Comparison of ENCODE assay signal across 8 cellular contexts in genomic region chr3:196969660-196970546, GRCh38. TPM values are rescaled to one million over a fixed set of nuclear protein-coding genes. Genes with fewer than 3 reads are reported as not detected.
DNase-seq lines count a peak whose midpoint lies in the region; ATAC-seq and TF ChIP-seq lines count a peak whose summit lies in the region.

No MANE protein-coding gene starts in this region.

- peaks cover 11% of the 10 kb centered on the region for H3K4me1 Mint-ChIP-seq in CD4-positive, alpha-beta T cell (ENCODE audit: low read depth)

- peaks cover 19% of the 10 kb centered on the region for H3K27me3 Mint-ChIP-seq in CD4-positive, alpha-beta T cell

- H3K27me3 ChIP-seq in CD4-positive, alpha-beta T cell (ENCODE audit: control insufficient read depth, insufficient read depth, low read length) = peaks cover 6% of the 10 kb centered on the region
- no peaks in the 10 kb centered on the region for H3K27me3 ChIP-seq in HL-60 (ENCODE audit: insufficient read depth, poor library complexity, severe bottlenecking)
- no peaks in the 10 kb centered on the region for H3K27me3 ChIP-seq in Peyer's patch
- no peaks in the 10 kb centered on the region for H3K27me3 ChIP-seq in gastroesophageal sphincter
- no peaks in the 10 kb centered on the region for H3K27me3 ChIP-seq in tibial artery

- intact Hi-C loops in CD4-positive, alpha-beta T cell (cut with DNase I, micrococcal nuclease) = loop anchor here (1.0 to 2.0 kb wide), 4 partner anchors 27 to 433 kb away; partner anchors contain the start of gene NCBP2 (in 1 of the 2)
- intact Hi-C loops in tibial artery (cut with DNase I; ENCODE audit: low total_unique reads) = loop anchor here (2.0 to 10.0 kb wide), 3 partner anchors 27 to 225 kb away; partner anchors contain the start of gene NCBP2

- peak; percentile 61 for TF ChIP-seq CTCF in CD4-positive, alpha-beta T cell (IDR thresholded peaks at IDR 0.05)
- TF ChIP-seq CTCF in HL-60 (IDR thresholded peaks at IDR 0.05; ENCODE audit: insufficient read depth, low read length) (peak; percentile 19), Peyer's patch (IDR thresholded peaks at IDR 0.05) (peak; percentile 75 to 97 (median 95)), gastroesophageal sphincter (IDR thresholded peaks at IDR 0.05) (peak in 3 of 4 experiments; percentile 93 to 96 (median 96)), omental fat pad (IDR thresholded peaks at IDR 0.05) (peak in 2 of 3 donors; percentile 66 to 82), tibial artery (IDR thresholded peaks at IDR 0.05) (peak; percentile 74 to 96)

- H3K27ac Mint-ChIP-seq in CD4-positive, alpha-beta T cell = peak overlapping the region; percentile 51

- no peak for TF ChIP-seq EP300 in gastroesophageal sphincter (IDR thresholded peaks at IDR 0.05)

- TF ChIP-seq POLR2A in Peyer's patch (IDR thresholded peaks at IDR 0.05) (no peak), gastroesophageal sphincter (IDR thresholded peaks at IDR 0.05) (peak in 1 of 2 donors; percentile 11)

- H3K9me3 Mint-ChIP-seq in CD4-positive, alpha-beta T cell = no peaks in the 10 kb centered on the region

- H3K4me3 ChIP-seq in HL-60 (replicated peaks; ENCODE audit: insufficient read depth, low read length) (peak overlapping the region; percentile 64), Peyer's patch (peak overlapping the region; percentile 67 to 92 (median 84)), gastroesophageal sphincter (peak overlapping the region; percentile 87 to 96), tibial artery (peak overlapping the region; percentile 62 to 82)

- POLR2A ChIA-PET in CD4-positive, alpha-beta T cell (lab: Charles Lee) = interaction anchor here (1.9 kb wide), 1 partner anchor 28 kb away, joined by 10 read pairs; the partner anchor contains the start of gene NCBP2

- no peak overlapping the region for H3K27ac ChIP-seq in CD4-positive, alpha-beta T cell (ENCODE audit: low read depth, low read length)
- H3K27ac ChIP-seq in HL-60 (replicated peaks) (peak overlapping the region; percentile 97), Peyer's patch (peak overlapping the region; percentile 65 to 85 (median 78)), gastroesophageal sphincter (peak overlapping the region in 3 of 4 donors; percentile 72 to 85 (median 80)), tibial artery (peak overlapping the region; percentile 64 to 72)

- H3K4me1 ChIP-seq in Peyer's patch (peaks cover 0 to 22% (median 5%) of the 10 kb centered on the region in 4 donors), gastroesophageal sphincter (peaks cover 0 to 24% (median 8%) of the 10 kb centered on the region in 3 donors), tibial artery (peaks cover 0 to 26% (median 8%) of the 10 kb centered on the region in 4 donors)

- H3K4me3 Mint-ChIP-seq in CD4-positive, alpha-beta T cell = peak overlapping the region; percentile 85

- ATAC-seq in CD4-positive, alpha-beta T cell (ENCODE audit: poor library complexity) = peak; percentile 70
- ATAC-seq in GM19397 (IDR thresholded peaks at IDR 0.05; ENCODE audit: unreplicated experiment) (peak; percentile 64), gastroesophageal sphincter (peak; percentile 80), omental fat pad (ENCODE audit: low FRiP score) (peak; percentile 77)

- no peaks in the 10 kb centered on the region for H3K9me3 ChIP-seq in CD4-positive, alpha-beta T cell (ENCODE audit: control insufficient read depth, low read length)
- no peaks in the 10 kb centered on the region for H3K9me3 ChIP-seq in Peyer's patch
- H3K9me3 ChIP-seq in gastroesophageal sphincter = no peaks in the 10 kb centered on the region
- no peaks in the 10 kb centered on the region for H3K9me3 ChIP-seq in tibial artery

- 17 to 62% methylated on average over 6 to 15 of the region's 100 CpGs for WGBS in gastroesophageal sphincter (ENCODE audit: low coverage in 1 of 2), 2 donors

- H3K36me3 ChIP-seq in Peyer's patch (peaks cover 0 to 22% (median 0%) of the 10 kb centered on the region in 3 donors), gastroesophageal sphincter (no peaks in the 10 kb centered on the region), tibial artery (peaks cover 0 to 6% (median 0%) of the 10 kb centered on the region in 3 donors)

- peak in 9 of 10 experiments; percentile 37 to 72 (median 55) for DNase-seq in CD4-positive, alpha-beta T cell
- DNase-seq in HL-60 (ENCODE audit: low read depth in 1 of 2, low spot score in 1 of 2) (peak; percentile 50 to 56), Peyer's patch (peak; percentile 39 to 84 (median 77)), omental fat pad (ENCODE audit: low spot score) (no peak), tibial artery (no peak)
- DNase-seq in activated T-helper 9 cell treated with anti-CD3 and anti-CD28 coated beads, Interleukin-2, amount 50 U/mL, for 16 hours (ENCODE audit: low read depth) = peak; percentile 57

- CTCF ChIA-PET in CD4-positive, alpha-beta T cell (lab: Charles Lee) = interaction anchor here (0.7 to 1.5 kb wide), 10 partner anchors 8 to 285 kb away, joined by 3 to 7 read pairs (median 4); partner anchors contain the start of genes NCBP2 and SENP5

- H3K36me3 Mint-ChIP-seq in CD4-positive, alpha-beta T cell (ENCODE audit: low read depth) = no peaks in the 10 kb centered on the region

RNA-seq across cellular contexts. Expression of gene PIGZ, which starts 1.3 kb away (rescaled TPM):
- under 1 TPM; 0.33 to 0.61 TPM for total RNA-seq in CD4-positive, alpha-beta T cell
- total RNA-seq in Peyer's patch = 100 to 1,000 TPM in 1 of 4 donors, 10 to 100 TPM in 2, 1 to 10 TPM in 1; 5.0 to 212 (median 44.5) TPM
- 10 to 100 TPM in 2 of 4 donors, 1 to 10 TPM in 2; 5.0 to 15.3 (median 10.5) TPM for total RNA-seq in gastroesophageal sphincter
- 10 to 100 TPM in 1 of 4 donors, 1 to 10 TPM in 3; 5.5 to 10.2 (median 8.4) TPM for total RNA-seq in omental fat pad

RNA-seq across cellular contexts. Expression of gene NCBP2, which starts 27.6 kb away (rescaled TPM):
- total RNA-seq in CD4-positive, alpha-beta T cell = 10 to 100 TPM; 41.4 to 44.6 TPM
- 10 to 100 TPM; 21.7 to 61.1 (median 31.8) TPM for total RNA-seq in Peyer's patch
- total RNA-seq in gastroesophageal sphincter = 10 to 100 TPM; 46.8 to 53.2 (median 49.7) TPM
- total RNA-seq in omental fat pad = 10 to 100 TPM; 33.3 to 63.3 (median 39.9) TPM

RNA-seq across cellular contexts. Expression of gene MELTF, which starts 59.7 kb away (rescaled TPM):
- 1 to 10 TPM in 1 of 2 experiments, under 1 TPM in 1; 0.89 to 1.2 TPM for total RNA-seq in CD4-positive, alpha-beta T cell
- total RNA-seq in Peyer's patch (100 to 1,000 TPM in 1 of 4 donors, 10 to 100 TPM in 3; 17.3 to 143 (median 50.7) TPM), gastroesophageal sphincter (10 to 100 TPM in 2 of 4 donors, 1 to 10 TPM in 2; 5.0 to 11.5 (median 9.0) TPM), omental fat pad (10 to 100 TPM in 3 of 4 donors, 1 to 10 TPM in 1; 8.3 to 39.3 (median 27.2) TPM)

Comparison
In these comparisons a context has a peak if more than half of its experiments do, and no peak if none do; other contexts are left out.
1. DNase-seq: peak in CD4-positive, alpha-beta T cell (9 of 10), HL-60 (2 of 2), Peyer's patch (3 of 3) and activated T-helper 9 cell treated with anti-CD3 and anti-CD28 coated beads, Interleukin-2, amount 50 U/mL, for 16 hours (single experiment); none in omental fat pad (single experiment) and tibial artery (0 of 2).
2. CTCF ChIP-seq: peak in every context shown above with its lines; median percentile 96 in gastroesophageal sphincter; 95 in Peyer's patch; 85 in tibial artery; 74 in omental fat pad; 61 in CD4-positive, alpha-beta T cell; 19 in HL-60.
3. Peak in every context shown above with its lines, with median percentiles within 50 percentile points of each other: ATAC-seq and H3K4me3 ChIP-seq.